1 cellular context compared by ENCODE assay signal in genomic region chr17:61234102-61234750, GRCh38.
TF ChIP-seq lines count a peak whose summit lies in the region.

No MANE protein-coding gene starts in this region.

TF ChIP-seq in GM23338, 12 proteins besides CTCF, POLR2A, EP300 and RAD21 (continued from another document):
- TF ChIP-seq, protein P1, sequence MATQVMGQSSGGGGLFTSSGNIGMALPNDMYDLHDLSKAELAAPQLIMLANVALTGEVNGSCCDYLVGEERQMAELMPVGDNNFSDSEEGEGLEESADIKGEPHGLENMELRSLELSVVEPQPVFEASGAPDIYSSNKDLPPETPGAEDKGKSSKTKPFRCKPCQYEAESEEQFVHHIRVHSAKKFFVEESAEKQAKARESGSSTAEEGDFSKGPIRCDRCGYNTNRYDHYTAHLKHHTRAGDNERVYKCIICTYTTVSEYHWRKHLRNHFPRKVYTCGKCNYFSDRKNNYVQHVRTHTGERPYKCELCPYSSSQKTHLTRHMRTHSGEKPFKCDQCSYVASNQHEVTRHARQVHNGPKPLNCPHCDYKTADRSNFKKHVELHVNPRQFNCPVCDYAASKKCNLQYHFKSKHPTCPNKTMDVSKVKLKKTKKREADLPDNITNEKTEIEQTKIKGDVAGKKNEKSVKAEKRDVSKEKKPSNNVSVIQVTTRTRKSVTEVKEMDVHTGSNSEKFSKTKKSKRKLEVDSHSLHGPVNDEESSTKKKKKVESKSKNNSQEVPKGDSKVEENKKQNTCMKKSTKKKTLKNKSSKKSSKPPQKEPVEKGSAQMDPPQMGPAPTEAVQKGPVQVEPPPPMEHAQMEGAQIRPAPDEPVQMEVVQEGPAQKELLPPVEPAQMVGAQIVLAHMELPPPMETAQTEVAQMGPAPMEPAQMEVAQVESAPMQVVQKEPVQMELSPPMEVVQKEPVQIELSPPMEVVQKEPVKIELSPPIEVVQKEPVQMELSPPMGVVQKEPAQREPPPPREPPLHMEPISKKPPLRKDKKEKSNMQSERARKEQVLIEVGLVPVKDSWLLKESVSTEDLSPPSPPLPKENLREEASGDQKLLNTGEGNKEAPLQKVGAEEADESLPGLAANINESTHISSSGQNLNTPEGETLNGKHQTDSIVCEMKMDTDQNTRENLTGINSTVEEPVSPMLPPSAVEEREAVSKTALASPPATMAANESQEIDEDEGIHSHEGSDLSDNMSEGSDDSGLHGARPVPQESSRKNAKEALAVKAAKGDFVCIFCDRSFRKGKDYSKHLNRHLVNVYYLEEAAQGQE (IDR thresholded peaks at IDR 0.05; ENCODE audit: unreplicated experiment) = no peak
- TF ChIP-seq EZH2 (IDR thresholded peaks at IDR 0.05; ENCODE audit: low read depth, unreplicated experiment) (no peak), ETS1 (IDR thresholded peaks at IDR 0.05) (no peak), NANOG (IDR thresholded peaks at IDR 0.05; ENCODE audit: borderline replicate concordance) (no peak), CREB1 (CRISPR knock-in tag; IDR thresholded peaks at IDR 0.05; ENCODE audit: low read depth) (no peak), ZNF462 (CRISPR knock-in tag; IDR thresholded peaks at IDR 0.05) (no peak)
